ENCODE assay signal across 25 cellular contexts in the genomic region with DNA sequence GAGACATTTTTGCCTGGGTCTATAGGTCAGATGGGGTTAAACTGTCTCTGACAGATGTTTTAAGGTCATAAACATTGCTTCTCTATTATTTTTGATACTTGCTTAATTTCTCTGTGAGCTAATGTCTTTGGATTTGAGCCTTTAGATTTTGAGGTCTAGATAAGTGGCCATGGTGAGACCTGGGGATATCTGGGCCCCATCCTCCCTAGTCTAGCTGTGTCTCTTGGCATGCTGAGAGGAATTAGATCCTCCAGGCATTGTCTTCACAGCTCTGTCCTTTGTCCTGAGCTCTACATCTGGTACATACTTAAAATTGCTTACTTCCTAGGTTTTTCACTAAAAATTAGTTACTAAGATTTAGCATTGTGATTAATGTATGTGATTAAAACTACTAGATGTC.
"Had no signal": no experiment of that assay in that cellular context is flagged by ENCODE, and none has a peak within 500 bp of the region (broad histone marks: within the 10 kb centered on the region; RNA-seq: fewer than 3 reads in every experiment).

No MANE protein-coding gene starts in this region.

- H3K4me3 Mint-ChIP-seq: activated CD4-positive, alpha-beta memory T cell treated with anti-CD3 and anti-CD28 coated beads, Interleukin-2, amount 10 ng/mL, durations not matched to agents 7 days and 5 days; activated CD4-positive, alpha-beta T cell treated with anti-CD3 and anti-CD28 coated beads, Interleukin-2, amount 10 ng/mL, durations not matched to agents 7 days and 5 days; activated naive CD4-positive, alpha-beta T cell treated with anti-CD3 and anti-CD28 coated beads, Interleukin-2, amount 10 ng/mL, durations not matched to agents 7 days and 5 days; activated naive CD8-positive, alpha-beta T cell treated with anti-CD3 and anti-CD28 coated beads, Interleukin-2, amount 10 ng/mL, durations not matched to agents 7 days and 5 days; activated T-cell treated with anti-CD3 and anti-CD28 coated beads, Interleukin-2, amount 50 U/mL, for 24 hours; activated T-cell treated with anti-CD3 and anti-CD28 coated beads, Interleukin-2, amount 50 U/mL, for 72 hours; brain had no signal

- H3K4me1 Mint-ChIP-seq: activated CD4-positive, alpha-beta memory T cell treated with anti-CD3 and anti-CD28 coated beads, Interleukin-2, amount 10 ng/mL, durations not matched to agents 7 days and 5 days; activated CD4-positive, alpha-beta T cell treated with anti-CD3 and anti-CD28 coated beads, Interleukin-2, amount 10 ng/mL, durations not matched to agents 7 days and 5 days; activated naive CD4-positive, alpha-beta T cell treated with anti-CD3 and anti-CD28 coated beads, Interleukin-2, amount 10 ng/mL, durations not matched to agents 7 days and 5 days; activated naive CD8-positive, alpha-beta T cell treated with anti-CD3 and anti-CD28 coated beads, Interleukin-2, amount 10 ng/mL, durations not matched to agents 7 days and 5 days had no signal

- H3K36me3 ChIP-seq: ascending aorta, breast epithelium, cardiac muscle cell, colonic mucosa had no signal

- H3K27me3 Mint-ChIP-seq: activated CD4-positive, alpha-beta memory T cell treated with anti-CD3 and anti-CD28 coated beads, Interleukin-2, amount 10 ng/mL, durations not matched to agents 7 days and 5 days; activated CD4-positive, alpha-beta T cell treated with anti-CD3 and anti-CD28 coated beads, Interleukin-2, amount 10 ng/mL, durations not matched to agents 7 days and 5 days; activated naive CD4-positive, alpha-beta T cell treated with anti-CD3 and anti-CD28 coated beads, Interleukin-2, amount 10 ng/mL, durations not matched to agents 7 days and 5 days; activated naive CD8-positive, alpha-beta T cell treated with anti-CD3 and anti-CD28 coated beads, Interleukin-2, amount 10 ng/mL, durations not matched to agents 7 days and 5 days; activated T-cell treated with anti-CD3 and anti-CD28 coated beads, Interleukin-2, amount 50 U/mL, for 24 hours had no signal

- H3K9me3 Mint-ChIP-seq: activated CD4-positive, alpha-beta memory T cell treated with anti-CD3 and anti-CD28 coated beads, Interleukin-2, amount 10 ng/mL, durations not matched to agents 7 days and 5 days; activated CD4-positive, alpha-beta T cell treated with anti-CD3 and anti-CD28 coated beads, Interleukin-2, amount 10 ng/mL, durations not matched to agents 7 days and 5 days; activated naive CD4-positive, alpha-beta T cell treated with anti-CD3 and anti-CD28 coated beads, Interleukin-2, amount 10 ng/mL, durations not matched to agents 7 days and 5 days; activated naive CD8-positive, alpha-beta T cell treated with anti-CD3 and anti-CD28 coated beads, Interleukin-2, amount 10 ng/mL, durations not matched to agents 7 days and 5 days; brain had no signal

- H3K27ac ChIP-seq: ascending aorta, breast epithelium, cardiac muscle cell, colonic mucosa had no signal

- H3K4me1 ChIP-seq: ascending aorta, breast epithelium, colonic mucosa had no signal

- H3K9me3 ChIP-seq: ascending aorta, breast epithelium, colonic mucosa had no signal

- H3K27me3 ChIP-seq: ascending aorta, breast epithelium, cardiac muscle cell, colonic mucosa had no signal

- H3K27ac Mint-ChIP-seq: activated CD4-positive, alpha-beta memory T cell treated with anti-CD3 and anti-CD28 coated beads, Interleukin-2, amount 10 ng/mL, durations not matched to agents 7 days and 5 days; activated CD4-positive, alpha-beta T cell treated with anti-CD3 and anti-CD28 coated beads, Interleukin-2, amount 10 ng/mL, durations not matched to agents 7 days and 5 days; activated naive CD4-positive, alpha-beta T cell treated with anti-CD3 and anti-CD28 coated beads, Interleukin-2, amount 10 ng/mL, durations not matched to agents 7 days and 5 days; activated naive CD4-positive, alpha-beta T cell treated with anti-CD3 and anti-CD28 coated beads, Interleukin-2, amount 50 U/mL, for 72 hours; activated naive CD8-positive, alpha-beta T cell treated with anti-CD3 and anti-CD28 coated beads, Interleukin-2, amount 10 ng/mL, durations not matched to agents 7 days and 5 days; activated T-cell treated with anti-CD3 and anti-CD28 coated beads, Interleukin-2, amount 50 U/mL, for 24 hours; activated T-cell treated with anti-CD3 and anti-CD28 coated beads, Interleukin-2, amount 50 U/mL, for 72 hours had no signal

- H3K4me3 ChIP-seq: ascending aorta, breast epithelium, cardiac muscle cell, colonic mucosa had no signal

- DNase-seq: activated CD4-positive, alpha-beta memory T cell treated with anti-CD3 and anti-CD28 coated beads, Interleukin-2, amount 10 ng/mL, durations not matched to agents 7 days and 5 days; activated CD4-positive, alpha-beta T cell treated with anti-CD3 and anti-CD28 coated beads for 1 hour; activated CD4-positive, alpha-beta T cell treated with anti-CD3 and anti-CD28 coated beads for 4 hours; activated CD4-positive, alpha-beta T cell treated with anti-CD3 and anti-CD28 coated beads, Interleukin-2, amount 10 ng/mL, durations not matched to agents 7 days and 5 days; activated CD4-positive, alpha-beta T cell treated with anti-CD3 and anti-CD28 coated beads, Interleukin-2, amount 50 U/mL, for 4 hours; activated CD8-positive, alpha-beta memory T cell treated with anti-CD3 and anti-CD28 coated beads, Interleukin-2, amount 50 U/mL, for 48 hours; activated gamma-delta T cell; activated naive CD4-positive, alpha-beta T cell; activated naive CD4-positive, alpha-beta T cell treated with anti-CD3 and anti-CD28 coated beads, Interleukin-2, amount 10 ng/mL, durations not matched to agents 7 days and 5 days; activated naive CD8-positive, alpha-beta T cell treated with anti-CD3 and anti-CD28 coated beads, Interleukin-2, amount 10 ng/mL, durations not matched to agents 7 days and 5 days; activated T-cell treated with anti-CD3 and anti-CD28 coated beads for 4 hours; activated T-cell treated with anti-CD3 and anti-CD28 coated beads, Interleukin-2, amount 50 U/mL, for 24 hours; activated T-cell treated with anti-CD3 and anti-CD28 coated beads, Interleukin-2, amount 50 U/mL, for 72 hours; central memory CD4-positive, alpha-beta T cell; cerebellar nuclear complex; colonic mucosa; effector CD8-positive, alpha-beta T cell; foreskin fibroblast; T-helper 2 cell had no signal

- ATAC-seq: activated naive CD4-positive, alpha-beta T cell treated with anti-CD3 and anti-CD28 coated beads, Interleukin-2, amount 50 U/mL, for 72 hours; activated T-cell treated with anti-CD3 and anti-CD28 coated beads, Interleukin-2, amount 50 U/mL, for 72 hours; esophagus mucosa had no signal

- H3K36me3 Mint-ChIP-seq: activated naive CD4-positive, alpha-beta T cell treated with anti-CD3 and anti-CD28 coated beads, Interleukin-2, amount 10 ng/mL, durations not matched to agents 7 days and 5 days; activated naive CD4-positive, alpha-beta T cell treated with anti-CD3 and anti-CD28 coated beads, Interleukin-2, amount 50 U/mL, for 72 hours; activated naive CD8-positive, alpha-beta T cell treated with anti-CD3 and anti-CD28 coated beads, Interleukin-2, amount 10 ng/mL, durations not matched to agents 7 days and 5 days; brain had no signal
